In the genomic region with DNA sequence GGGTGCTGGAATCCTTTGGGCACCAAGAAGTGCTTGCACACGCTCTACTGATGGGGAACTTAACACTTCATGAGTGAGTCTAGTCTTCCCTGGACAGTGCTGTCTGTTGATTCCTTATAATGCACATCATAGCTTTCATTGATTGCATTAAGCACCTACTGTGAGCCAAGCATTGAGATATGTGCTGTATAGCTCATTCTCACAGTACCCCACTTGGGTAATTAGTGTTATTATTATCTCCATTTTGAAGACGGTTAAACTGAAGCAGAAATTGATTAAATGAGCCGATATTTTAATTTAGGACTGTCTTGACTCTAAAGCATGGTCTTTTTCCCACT, we compare ENCODE assay signal across 8 cellular contexts. TPM values are rescaled to one million over a fixed set of nuclear protein-coding genes. Genes with fewer than 3 reads are reported as not detected.
A peak's percentile ranks its signal among the peaks of the same experiment; 100 is the strongest.
DNase-seq lines count a peak whose midpoint lies in the region; ATAC-seq, FAIRE-seq and TF ChIP-seq lines count a peak whose summit lies in the region.

No MANE protein-coding gene starts in this region.

- peak overlapping the region; percentile 51 for H3K4me3 ChIP-seq in HUES6 (ENCODE audit: low read depth, low read length)
- H3K4me3 ChIP-seq in bronchial epithelial cell (ENCODE audit: low read depth, low read length) = peak overlapping the region; percentile 87
- H3K4me3 ChIP-seq in muscle layer of colon (ENCODE audit: low read depth in 1 of 2, low read length in 2 of 2) = peak overlapping the region in 1 of 2 donors; percentile 56

- no peak for FAIRE-seq in bronchial epithelial cell (lab: Jason Lieb, UNC)

- peaks cover 37% of the 10 kb centered on the region for H3K4me1 ChIP-seq in HUES6 (ENCODE audit: control insufficient read depth, insufficient read depth, low read length)
- H3K4me1 ChIP-seq in muscle layer of colon (ENCODE audit: insufficient read depth, low read length) = peaks cover 26% of the 10 kb centered on the region

- H3K9ac ChIP-seq in HUES6 (ENCODE audit: low read length) = peak overlapping the region; percentile 85
- peak overlapping the region; percentile 33 for H3K9ac ChIP-seq in muscle layer of colon (ENCODE audit: low read length)

- TF ChIP-seq CTCF in 22Rv1 (IDR thresholded peaks at IDR 0.05) (no peak), bronchial epithelial cell (IDR thresholded peaks at IDR 0.05; ENCODE audit: insufficient read depth, low read length, severe bottlenecking) (no peak)

- no peak for DNase-seq in bronchial epithelial cell (ENCODE audit: low read depth)
- DNase-seq in SW480 (ENCODE audit: low spot score) = no peak

- H3K27ac ChIP-seq in 22Rv1 (peak overlapping the region; percentile 70), HUES6 (ENCODE audit: low read depth, low read length) (peak overlapping the region; percentile 77; the same call in 1 of the 2 replicates), muscle layer of colon (ENCODE audit: low read depth, low read length) (peak overlapping the region; percentile 50)

- H3K27me3 ChIP-seq in HUES6 (ENCODE audit: control insufficient read depth, insufficient read depth, low read length) (no peaks in the 10 kb centered on the region), bronchial epithelial cell (ENCODE audit: control insufficient read depth, insufficient read depth, low read length) (peaks cover 1% of the 10 kb centered on the region), muscle layer of colon (ENCODE audit: control insufficient read depth in 1 of 2, insufficient read depth in 2 of 2, low read length in 2 of 2) (no peaks in the 10 kb centered on the region)

- no peaks in the 10 kb centered on the region for H3K9me3 ChIP-seq in HUES6 (ENCODE audit: control insufficient read depth, insufficient read depth, low read depth, low read length)
- H3K9me3 ChIP-seq in muscle layer of colon (ENCODE audit: low read length) = no peaks in the 10 kb centered on the region

- peaks cover 31% of the 10 kb centered on the region for H3K36me3 ChIP-seq in HUES6 (ENCODE audit: control insufficient read depth, insufficient read depth, low read length)
- peaks cover 10% of the 10 kb centered on the region for H3K36me3 ChIP-seq in bronchial epithelial cell (ENCODE audit: control insufficient read depth, insufficient read depth, low read length)
- peaks cover 28% of the 10 kb centered on the region for H3K36me3 ChIP-seq in muscle layer of colon (ENCODE audit: insufficient read depth, low read length)

- ATAC-seq in HG03565 (IDR thresholded peaks at IDR 0.05; ENCODE audit: unreplicated experiment) (no peak), GM21360 (IDR thresholded peaks at IDR 0.05; ENCODE audit: unreplicated experiment) (no peak), HG02610 (IDR thresholded peaks at IDR 0.05; ENCODE audit: unreplicated experiment) (no peak)

RNA-seq across cellular contexts. Expression of a gene that starts 0.5 kb away (rescaled TPM):
- total RNA-seq in bronchial epithelial cell = 32.4 and 37.5 TPM in 2 replicates

RNA-seq across cellular contexts. Expression of a gene that starts 57.8 kb away (rescaled TPM):
- 3.9 and 5.0 TPM in 2 replicates for total RNA-seq in bronchial epithelial cell
